ENCODE assay signal across 21 cellular contexts in genomic region chr2:135615404-135615803, GRCh38.
A peak's percentile ranks its signal among the peaks of the same experiment; 100 is the strongest.
DNase-seq lines count a peak whose midpoint lies in the region; ATAC-seq and TF ChIP-seq lines count a peak whose summit lies in the region.
"Had no signal": no experiment of that assay in that cellular context is flagged by ENCODE, and none has a peak within 500 bp of the region (broad histone marks: within the 10 kb centered on the region; RNA-seq: fewer than 3 reads in every experiment).

No MANE protein-coding gene starts in this region.

- H3K27me3 ChIP-seq in kidney epithelial cell (ENCODE audit: control insufficient read depth, insufficient read depth, low read length) = no peaks in the 10 kb centered on the region
- H3K27me3 ChIP-seq in colonic mucosa = no peaks in the 10 kb centered on the region
- H3K27me3 ChIP-seq: MG63 had no signal

- no peak overlapping the region for H3K4me3 Mint-ChIP-seq in progenitor cell of endocrine pancreas (ENCODE audit: low read depth)
- no peak overlapping the region for H3K4me3 Mint-ChIP-seq in activated T-cell treated with anti-CD3 and anti-CD28 coated beads, Interleukin-2, amount 50 U/mL, for 24 hours

- TF ChIP-seq CTCF in kidney epithelial cell (IDR thresholded peaks at IDR 0.05; ENCODE audit: insufficient read depth, low read length, poor library complexity, severe bottlenecking) = no peak
- TF ChIP-seq CTCF in progenitor cell of endocrine pancreas (IDR thresholded peaks at IDR 0.05; ENCODE audit: unreplicated experiment) = no peak
- TF ChIP-seq CTCF in colonic mucosa (IDR thresholded peaks at IDR 0.05) = no peak

- no peaks in the 10 kb centered on the region for H3K9me3 ChIP-seq in colonic mucosa
- H3K9me3 ChIP-seq: Caco-2, MG63 had no signal

- H3K4me1 Mint-ChIP-seq in progenitor cell of endocrine pancreas (ENCODE audit: low read depth) = peaks cover 2% of the 10 kb centered on the region
- peaks cover 4% of the 10 kb centered on the region for H3K4me1 Mint-ChIP-seq in activated T-cell treated with anti-CD3 and anti-CD28 coated beads, Interleukin-2, amount 50 U/mL, for 24 hours (ENCODE audit: low read depth)

- H3K4me1 ChIP-seq in colonic mucosa = no peaks in the 10 kb centered on the region
- H3K4me1 ChIP-seq: Caco-2 had no signal

- peak; percentile 56 for ATAC-seq in GM21381 (IDR thresholded peaks at IDR 0.05; ENCODE audit: unreplicated experiment)
- ATAC-seq in GM21423 (IDR thresholded peaks at IDR 0.05; ENCODE audit: unreplicated experiment) = no peak
- ATAC-seq: Panc1 had no signal

- H3K36me3 ChIP-seq in kidney epithelial cell (ENCODE audit: control insufficient read depth, insufficient read depth, low read length) (no peaks in the 10 kb centered on the region), colonic mucosa (no peaks in the 10 kb centered on the region)
- H3K36me3 ChIP-seq: MG63 had no signal

- no peak overlapping the region for H3K9ac ChIP-seq in colonic mucosa (ENCODE audit: low read depth in 2 of 2, low read length in 2 of 2)

- peak overlapping the region; percentile 49 for H3K27ac Mint-ChIP-seq in progenitor cell of endocrine pancreas
- H3K27ac Mint-ChIP-seq in activated T-cell treated with anti-CD3 and anti-CD28 coated beads, Interleukin-2, amount 50 U/mL, for 24 hours = no peak overlapping the region

- no peak overlapping the region for H3K4me3 ChIP-seq in kidney epithelial cell (ENCODE audit: low read depth, low read length)
- no peak overlapping the region for H3K4me3 ChIP-seq in colonic mucosa
- H3K4me3 ChIP-seq: MG63, SK-N-MC had no signal

- peaks cover 4% of the 10 kb centered on the region for H3K36me3 Mint-ChIP-seq in progenitor cell of endocrine pancreas (ENCODE audit: insufficient read depth)
- H3K36me3 Mint-ChIP-seq in activated T-cell treated with anti-CD3 and anti-CD28 coated beads, Interleukin-2, amount 50 U/mL, for 24 hours (ENCODE audit: low read depth) = peaks cover 20% of the 10 kb centered on the region

- H3K27me3 Mint-ChIP-seq in progenitor cell of endocrine pancreas = no peaks in the 10 kb centered on the region
- H3K27me3 Mint-ChIP-seq in activated T-cell treated with anti-CD3 and anti-CD28 coated beads, Interleukin-2, amount 50 U/mL, for 24 hours = no peaks in the 10 kb centered on the region

- intact Hi-C loops in colonic mucosa (cut with DNase I) = no loop called here

- H3K27ac ChIP-seq in colonic mucosa = no peak overlapping the region
- H3K27ac ChIP-seq: SK-N-MC had no signal

- peak; percentile 23 for DNase-seq in kidney epithelial cell (ENCODE audit: low read depth)
- DNase-seq in progenitor cell of endocrine pancreas (ENCODE audit: low spot score, unreplicated experiment) = no peak
- no peak for DNase-seq in activated T-cell treated with anti-CD3 and anti-CD28 coated beads, Interleukin-2, amount 50 U/mL, for 24 hours
- no peak for DNase-seq in colonic mucosa
- DNase-seq: ACHN, AML-193, Caco-2, DMS53, Karpas-422, MG63, NCI-H1105, NCI-H1694 treated with DMSO at 0.1 percent for 48 hours, NCI-H2107, NCI-H2227 treated with DMSO at 0.1 percent for 48 hours, NCI-H524 treated with DMSO at 0.1 percent for 48 hours, Right ventricle myocardium superior had no signal

- no peak for TF ChIP-seq EP300 in Ishikawa (IDR thresholded peaks at IDR 0.05; ENCODE audit: borderline replicate concordance)

- H3K9me3 Mint-ChIP-seq in progenitor cell of endocrine pancreas (ENCODE audit: low read depth) = no peaks in the 10 kb centered on the region
- H3K9me3 Mint-ChIP-seq in activated T-cell treated with anti-CD3 and anti-CD28 coated beads, Interleukin-2, amount 50 U/mL, for 24 hours = no peaks in the 10 kb centered on the region

- no peak for TF ChIP-seq RAD21 in Ishikawa (IDR thresholded peaks at IDR 0.05; ENCODE audit: low read depth)

TF ChIP-seq in Ishikawa, 13 proteins besides CTCF, POLR2A, EP300 and RAD21:
- TF ChIP-seq USF1 (IDR thresholded peaks at IDR 0.05) (peak; percentile 50; the same call in 1 of the 2 replicates), TEAD4 (IDR thresholded peaks at IDR 0.05) (no peak), EGR1 (IDR thresholded peaks at IDR 0.05) (no peak)
